1 cellular context compared by ENCODE assay signal in genomic region chr2:96265840-96266569, GRCh38.
TF ChIP-seq lines count a peak whose summit lies in the region.

Gene CIAO1, plus strand, starts transcription at chr2:96266225. Its CDS starts 126 bp downstream, at chr2:96266351.
Gene TMEM127, minus strand, starts transcription at chr2:96265997. Its CDS starts 616 bp downstream, at chr2:96265381.

TF ChIP-seq in HepG2, 621 proteins besides CTCF, POLR2A, EP300 and RAD21 (continued from another document and continues in another):
- TF ChIP-seq ZBTB49 (CRISPR knock-in tag; IDR thresholded peaks at IDR 0.05; ENCODE audit: borderline replicate concordance) (no peak), ZNF609 (CRISPR knock-in tag; IDR thresholded peaks at IDR 0.05; ENCODE audit: borderline replicate concordance) (peak; percentile 75), ZNF337 (CRISPR knock-in tag; IDR thresholded peaks at IDR 0.05; ENCODE audit: borderline replicate concordance, low read depth) (peak; percentile 94; the same call in 1 of the 2 replicates), E2F1 (CRISPR knock-in tag; IDR thresholded peaks at IDR 0.05) (peak; percentile 88), SMAD9 (CRISPR knock-in tag; IDR thresholded peaks at IDR 0.05) (0 out of 2 replicates have a peak, but pooled peaks have one; percentile 70), ZNF383 (CRISPR knock-in tag; IDR thresholded peaks at IDR 0.05; ENCODE audit: borderline replicate concordance) (no peak; the same call in 1 of the 2 replicates), ZNF678 (CRISPR knock-in tag; IDR thresholded peaks at IDR 0.05) (no peak), SNRNP70 (IDR thresholded peaks at IDR 0.05; ENCODE audit: low read depth, low read length) (no peak), HDAC1 (CRISPR knock-in tag; IDR thresholded peaks at IDR 0.05) (peak; percentile 93), ZXDC (CRISPR knock-in tag; IDR thresholded peaks at IDR 0.05) (peak; percentile 27; the same call in 1 of the 2 replicates), ZSCAN5A (CRISPR knock-in tag; IDR thresholded peaks at IDR 0.05; ENCODE audit: borderline replicate concordance) (no peak; the same call in 1 of the 2 replicates), ZNF331 (CRISPR knock-in tag; IDR thresholded peaks at IDR 0.05) (peak; percentile 58; the same call in 1 of the 2 replicates), NCOA1 (CRISPR knock-in tag; IDR thresholded peaks at IDR 0.05) (peak; percentile 93), UBTF (CRISPR knock-in tag; IDR thresholded peaks at IDR 0.05) (peak; percentile 98), ZNF446 (CRISPR knock-in tag; IDR thresholded peaks at IDR 0.05) (peak; percentile 72; the same call in 1 of the 2 replicates), ZNF234 (CRISPR knock-in tag; conservative IDR thresholded peaks at IDR 0.05) (peak; percentile 75; the same call in 1 of the 2 replicates), ZIK1 (CRISPR knock-in tag; IDR thresholded peaks at IDR 0.05; ENCODE audit: borderline replicate concordance, low read depth) (peak; percentile 96), PHF5A (CRISPR knock-in tag; IDR thresholded peaks at IDR 0.05; ENCODE audit: low read depth, unreplicated experiment) (peak; percentile 95), SKI (IDR thresholded peaks at IDR 0.05; ENCODE audit: partially characterized antibody) (peak; percentile 83), TRIM24 (CRISPR knock-in tag; IDR thresholded peaks at IDR 0.05) (no peak), HMG20A (CRISPR knock-in tag; IDR thresholded peaks at IDR 0.05; ENCODE audit: borderline replicate concordance) (no peak), MLLT10 (CRISPR knock-in tag; IDR thresholded peaks at IDR 0.05) (no peak), ZNF431 (CRISPR knock-in tag; IDR thresholded peaks at IDR 0.05; ENCODE audit: borderline replicate concordance, low read depth) (peak; percentile 76; the same call in 1 of the 2 replicates), ZNF605 (CRISPR knock-in tag; IDR thresholded peaks at IDR 0.05) (peak; percentile 82), SRY (CRISPR knock-in tag; IDR thresholded peaks at IDR 0.05) (no peak; the same call in 1 of the 2 replicates), POGK (CRISPR knock-in tag; conservative IDR thresholded peaks at IDR 0.05) (peak; percentile 94), HMGXB4 (CRISPR knock-in tag; IDR thresholded peaks at IDR 0.05; ENCODE audit: borderline replicate concordance in 1 of 2, low read depth in 1 of 2) (peak; percentile 96 to 99), ZNF24 (IDR thresholded peaks at IDR 0.05) (no peak), RAD51 (IDR thresholded peaks at IDR 0.05; ENCODE audit: borderline replicate concordance) (no peak), ZNF552 (CRISPR knock-in tag; IDR thresholded peaks at IDR 0.05; ENCODE audit: borderline replicate concordance) (peak; percentile 90; the same call in 1 of the 2 replicates), AGO2 (optimal IDR thresholded peaks at IDR 0.05; ENCODE audit: low read depth, low read length) (peak; percentile 80), FOXO4 (CRISPR knock-in tag; conservative IDR thresholded peaks at IDR 0.05) (no peak), POGZ (CRISPR knock-in tag; IDR thresholded peaks at IDR 0.05) (peak; percentile 82), KDM5B (CRISPR knock-in tag; IDR thresholded peaks at IDR 0.05; ENCODE audit: borderline replicate concordance) (peak; percentile 97), ZNF879 (CRISPR knock-in tag; IDR thresholded peaks at IDR 0.05) (peak; percentile 83; the same call in 1 of the 2 replicates), DDIT3 (CRISPR knock-in tag; IDR thresholded peaks at IDR 0.05) (no peak), ZNF644 (CRISPR knock-in tag; IDR thresholded peaks at IDR 0.05; ENCODE audit: low read depth) (no peak), MAZ (IDR thresholded peaks at IDR 0.05; ENCODE audit: borderline replicate concordance, low read depth, low read length) (peak; percentile 95), MAZ (CRISPR knock-in tag; IDR thresholded peaks at IDR 0.05; ENCODE audit: low read depth) (peak; percentile 96)
